15 cellular contexts compared by ENCODE assay signal in genomic region chr7:1251796-1252542, GRCh38. TPM values are rescaled to one million over a fixed set of nuclear protein-coding genes. Genes with fewer than 3 reads are reported as not detected.
"Had no signal": no experiment of that assay in that cellular context is flagged by ENCODE, and none has a peak within 500 bp of the region (broad histone marks: within the 10 kb centered on the region; RNA-seq: fewer than 3 reads in every experiment).

No MANE protein-coding gene starts in this region.

- H3K36me3 ChIP-seq: breast epithelium had no signal

- ATAC-seq: activated CD8-positive, alpha-beta T cell treated with anti-CD3 and anti-CD28 coated beads for 36 hours had no signal

- H3K4me3 ChIP-seq: breast epithelium had no signal

- H3K27ac ChIP-seq: breast epithelium had no signal

- DNase-seq: activated CD4-positive, CD25-positive, alpha-beta regulatory T cell treated with anti-CD3 and anti-CD28 coated beads, Interleukin-2, amount 50 U/mL, for 72 hours; activated CD8-positive, alpha-beta memory T cell treated with anti-CD3 and anti-CD28 coated beads, Interleukin-2, amount 50 U/mL, for 4 hours; activated CD8-positive, alpha-beta T cell treated with anti-CD3 and anti-CD28 coated beads for 36 hours; endodermal cell; hippocampal formation; stimulated activated CD4-positive, alpha-beta T cell treated with anti-CD3 and anti-CD28 coated beads, Interleukin-2, amount 100 ng/mL, for 48 hours; stimulated activated naive CD4-positive, alpha-beta T cell treated with Interleukin-2 at 50 U/mL for 16 hours; T-helper 2 cell had no signal

- H3K9me3 ChIP-seq: breast epithelium had no signal

RNA-seq across cellular contexts. Expression of gene UNCX, which starts 19.3 kb away (rescaled TPM):
- total RNA-seq: activated CD8-positive, alpha-beta T cell treated with anti-CD3 and anti-CD28 coated beads for 36 hours; aorta; breast epithelium; dermis microvascular lymphatic vessel endothelial cell; mucosa of gallbladder; omental fat pad; pulmonary artery endothelial cell had no signal
- polyA plus RNA-seq: aorta, esophagus had no signal
